19 cellular contexts compared by ENCODE assay signal in genomic region chr17:60724647-60725046, GRCh38. TPM values are rescaled to one million over a fixed set of nuclear protein-coding genes. Genes with fewer than 3 reads are reported as not detected.
DNase-seq lines count a peak whose midpoint lies in the region; ATAC-seq and TF ChIP-seq lines count a peak whose summit lies in the region.
"Had no signal": no experiment of that assay in that cellular context is flagged by ENCODE, and none has a peak within 500 bp of the region (broad histone marks: within the 10 kb centered on the region; RNA-seq: fewer than 3 reads in every experiment).

No MANE protein-coding gene starts in this region.

- TF ChIP-seq POLR2A in erythroblast (IDR thresholded peaks at IDR 0.05; ENCODE audit: low read length): no peak

- H3K27me3 Mint-ChIP-seq in activated B cell treated with CpG ODN at 0.5 μM for 24 hours: no peaks in the 10 kb centered on the region
- H3K27me3 Mint-ChIP-seq in effector memory CD8-positive, alpha-beta T cell: no peaks in the 10 kb centered on the region

- intact Hi-C loops in activated B cell treated with CpG ODN at 0.5 μM for 24 hours (cut with micrococcal nuclease): no loop called here

- TF ChIP-seq CTCF in activated B cell treated with CpG ODN at 0.5 μM for 24 hours (IDR thresholded peaks at IDR 0.05): no peak

- H3K36me3 Mint-ChIP-seq in activated B cell treated with CpG ODN at 0.5 μM for 24 hours (ENCODE audit: low read depth): peaks cover 3% of the 10 kb centered on the region
- peaks cover 4% of the 10 kb centered on the region for H3K36me3 Mint-ChIP-seq in effector memory CD8-positive, alpha-beta T cell (ENCODE audit: insufficient read depth)

- no peak overlapping the region for H3K4me3 Mint-ChIP-seq in activated B cell treated with CpG ODN at 0.5 μM for 24 hours
- no peak overlapping the region for H3K4me3 Mint-ChIP-seq in effector memory CD8-positive, alpha-beta T cell

- no peak for DNase-seq in activated B cell treated with CpG ODN at 0.5 μM for 24 hours
- DNase-seq in T-helper 2 cell: no peak
- no peak for DNase-seq in effector memory CD8-positive, alpha-beta T cell
- no peak for DNase-seq in erythroblast (lab: John Stamatoyannopoulos, UW)
- DNase-seq: activated CD4-positive, alpha-beta T cell treated with anti-CD3 and anti-CD28 coated beads for 4 hours; dermis blood vessel endothelial cell; foreskin keratinocyte; kidney; mammary epithelial cell; NCI-H1105 treated with DMSO at 0.1 percent for 48 hours; NCI-H524 treated with DMSO at 0.1 percent for 48 hours; ovary had no signal

- peaks cover 17% of the 10 kb centered on the region for H3K4me1 Mint-ChIP-seq in activated B cell treated with CpG ODN at 0.5 μM for 24 hours
- peaks cover 4 to 6% of the 10 kb centered on the region in 2 donors for H3K4me1 Mint-ChIP-seq in effector memory CD8-positive, alpha-beta T cell (ENCODE audit: low read depth in 2 of 2)

- ATAC-seq in GM18511 (IDR thresholded peaks at IDR 0.05; ENCODE audit: unreplicated experiment) (peak; percentile 71), GM21390 (IDR thresholded peaks at IDR 0.05; ENCODE audit: unreplicated experiment) (peak; percentile 88), HG02981 (IDR thresholded peaks at IDR 0.05; ENCODE audit: unreplicated experiment) (peak; percentile 50), activated B cell treated with CpG ODN at 0.5 μM for 24 hours (ENCODE audit: low read depth) (peak; percentile 77), HG02759 (IDR thresholded peaks at IDR 0.05; ENCODE audit: unreplicated experiment) (no peak)
- no peak for ATAC-seq in effector memory CD8-positive, alpha-beta T cell (replicated peaks)
- ATAC-seq: foreskin keratinocyte, Right ventricle myocardium inferior, sciatic nerve had no signal

- H3K27ac Mint-ChIP-seq in activated B cell treated with CpG ODN at 0.5 μM for 24 hours: no peak overlapping the region
- no peak overlapping the region for H3K27ac Mint-ChIP-seq in effector memory CD8-positive, alpha-beta T cell
- H3K27ac Mint-ChIP-seq: activated T-helper 2 cell treated with anti-CD3 and anti-CD28 coated beads, Interferon-gamma antibody, Interleukin-2, Interleukin-4, amounts not matched to agents 10 μg/mL and 5 μg/mL and 100 μg/mL, durations not matched to agents 14 hours and 24 hours and 36 hours had no signal

- no peaks in the 10 kb centered on the region for H3K9me3 Mint-ChIP-seq in activated B cell treated with CpG ODN at 0.5 μM for 24 hours
- no peaks in the 10 kb centered on the region for H3K9me3 Mint-ChIP-seq in effector memory CD8-positive, alpha-beta T cell
- H3K9me3 Mint-ChIP-seq: activated T-helper 2 cell treated with anti-CD3 and anti-CD28 coated beads, Interferon-gamma antibody, Interleukin-2, Interleukin-4, amounts not matched to agents 10 μg/mL and 5 μg/mL and 100 μg/mL, durations not matched to agents 14 hours and 24 hours and 36 hours had no signal

- CTCF ChIA-PET in activated B cell treated with CpG ODN at 0.5 μM for 24 hours (lab: Charles Lee): interaction anchor here (0.7 kb wide), 1 partner anchor 1444 kb away, joined by 3 read pairs; no protein-coding TSS in a partner anchor

- POLR2A ChIA-PET in activated B cell treated with CpG ODN at 0.5 μM for 24 hours (lab: Charles Lee): interaction anchor here (0.5 to 0.6 kb wide), 2 partner anchors 584 to 1091 kb away, joined by 3 to 7 read pairs; no protein-coding TSS in a partner anchor

RNA-seq across cellular contexts. Expression of gene BCAS3, which starts 47.0 kb away (rescaled TPM):
- total RNA-seq in activated B cell treated with CpG ODN at 0.5 μM for 24 hours: 25.8 and 37.5 TPM in 2 replicates

Comparison
In these comparisons a context has a peak if more than half of its experiments do, and no peak if none do; other contexts are left out.
1. ATAC-seq: peak in GM18511 (single experiment), GM21390 (single experiment), HG02981 (single experiment) and activated B cell treated with CpG ODN at 0.5 μM for 24 hours (single experiment); none in HG02759 (single experiment) and effector memory CD8-positive, alpha-beta T cell (single experiment).